ENCODE assay signal across 23 cellular contexts in genomic region chr14:68300608-68301007, GRCh38.
"Had no signal": no experiment of that assay in that cellular context is flagged by ENCODE, and none has a peak within 500 bp of the region (broad histone marks: within the 10 kb centered on the region; RNA-seq: fewer than 3 reads in every experiment).

No MANE protein-coding gene starts in this region.

- H3K4me3 Mint-ChIP-seq: naive thymus-derived CD4-positive, alpha-beta T cell; natural killer cell treated with Interleukin-12 subunit alpha and Interleukin-12 subunit beta and Interleukin-15 and Interleukin-18, amount 100 ng/mL, for 72 hours; neural crest cell; stimulated activated naive CD8-positive, alpha-beta T cell treated with anti-CD3 and anti-CD28 coated beads, Interleukin-15, Interleukin-2, amounts not matched to agents 100 ng/mL and 50 ng/mL, for 24 hours had no signal

- ATAC-seq: mucosa of descending colon; naive thymus-derived CD4-positive, alpha-beta T cell; natural killer cell treated with Interleukin-12 subunit alpha and Interleukin-12 subunit beta and Interleukin-15 and Interleukin-18, amount 100 ng/mL, for 72 hours; pancreas; right cardiac atrium; sciatic nerve had no signal

- H3K27me3 Mint-ChIP-seq: naive thymus-derived CD4-positive, alpha-beta T cell; natural killer cell treated with Interleukin-12 subunit alpha and Interleukin-12 subunit beta and Interleukin-15 and Interleukin-18, amount 100 ng/mL, for 72 hours; stimulated activated naive CD8-positive, alpha-beta T cell treated with anti-CD3 and anti-CD28 coated beads, Interleukin-15, Interleukin-2, amounts not matched to agents 100 ng/mL and 50 ng/mL, for 24 hours had no signal

- H3K27ac Mint-ChIP-seq: naive thymus-derived CD4-positive, alpha-beta T cell; stimulated activated naive CD8-positive, alpha-beta T cell treated with anti-CD3 and anti-CD28 coated beads, Interleukin-15, Interleukin-2, amounts not matched to agents 100 ng/mL and 50 ng/mL, for 24 hours had no signal

- DNase-seq: head of caudate nucleus; hypothalamus; islet precursor cell; left ventricle myocardium inferior; mesendoderm; midbrain; mucosa of descending colon; naive thymus-derived CD4-positive, alpha-beta T cell; nucleus accumbens; pancreas; retina; right cardiac atrium; stimulated activated CD4-positive, alpha-beta T cell treated with anti-CD3 and anti-CD28 coated beads, Interleukin-12 subunit alpha, Interleukin-12 subunit beta, amount 100 ng/mL, for 4 hours; stimulated activated CD4-positive, alpha-beta T cell treated with anti-CD3 and anti-CD28 coated beads, Interleukin-15, amount 100 ng/mL, for 24 hours; stimulated activated CD4-positive, alpha-beta T cell treated with anti-CD3 and anti-CD28 coated beads, Interleukin-2, amount 100 ng/mL, for 24 hours; stimulated activated CD4-positive, alpha-beta T cell treated with anti-CD3 and anti-CD28 coated beads, Interleukin-4, amount 100 ng/mL, for 1 hour; stimulated activated naive CD4-positive, alpha-beta T cell; tibial artery; upper lobe of left lung had no signal
